Comparison of ENCODE assay signal across 12 cellular contexts in the genomic region with DNA sequence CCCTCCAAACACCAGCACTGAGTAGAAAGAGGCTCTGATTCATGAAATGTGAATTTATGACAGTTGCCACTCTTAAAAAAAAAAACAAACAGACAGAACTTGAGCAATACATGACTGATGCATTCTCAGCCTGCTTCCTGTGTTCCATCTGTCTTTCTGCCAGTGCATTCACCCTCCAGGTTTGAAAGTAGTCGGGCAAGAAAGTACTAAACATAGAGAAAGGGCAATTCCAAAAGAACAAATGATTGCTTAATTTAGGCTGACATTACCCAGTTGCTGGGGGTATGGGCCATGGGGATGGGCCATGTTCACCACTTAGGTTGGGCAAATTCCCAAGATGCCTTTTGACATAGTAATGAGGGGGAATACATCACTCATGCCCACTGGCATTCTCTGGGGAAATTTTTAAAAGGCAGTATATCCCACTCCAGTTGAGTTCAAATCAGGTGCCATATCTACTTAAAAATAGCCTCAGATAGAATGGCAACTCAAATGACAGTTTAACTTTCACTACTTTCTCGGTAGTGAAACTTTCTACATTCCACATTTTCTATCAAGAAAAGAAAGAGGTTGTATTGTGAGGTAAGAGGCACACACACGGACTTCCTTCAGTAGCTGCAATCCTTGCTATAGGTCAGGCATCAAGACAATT. TPM values are rescaled to one million over a fixed set of nuclear protein-coding genes. Genes with fewer than 3 reads are reported as not detected.
A peak's percentile ranks its signal among the peaks of the same experiment; 100 is the strongest.
DNase-seq lines count a peak whose midpoint lies in the region; ATAC-seq, FAIRE-seq and TF ChIP-seq lines count a peak whose summit lies in the region.
"Had no signal": no experiment of that assay in that cellular context is flagged by ENCODE, and none has a peak within 500 bp of the region (broad histone marks: within the 10 kb centered on the region; RNA-seq: fewer than 3 reads in every experiment).

No MANE protein-coding gene starts in this region.

- peaks cover 60% of the 10 kb centered on the region for H3K4me1 ChIP-seq in A549
- H3K4me1 ChIP-seq in mesendoderm (ENCODE audit: control insufficient read depth, low read depth, low read length): peaks cover 2% of the 10 kb centered on the region
- peaks cover 4% of the 10 kb centered on the region for H3K4me1 ChIP-seq in CD8-positive, alpha-beta memory T cell (ENCODE audit: insufficient read depth, low read length)
- H3K4me1 ChIP-seq in CD8-positive, alpha-beta T cell (ENCODE audit: insufficient read depth, low read length): no peaks in the 10 kb centered on the region

- H3K79me2 ChIP-seq in mesendoderm (ENCODE audit: control insufficient read depth, insufficient read depth, low read length): no peaks in the 10 kb centered on the region

- peaks cover 11 to 31% of the 10 kb centered on the region in 2 donors for H3K27me3 Mint-ChIP-seq in CD8-positive, alpha-beta memory T cell
- peaks cover 23% of the 10 kb centered on the region for H3K27me3 Mint-ChIP-seq in CD8-positive, alpha-beta T cell (ENCODE audit: low read depth)
- H3K27me3 Mint-ChIP-seq: dendritic cell treated with granulocyte-macrophage colony-stimulating factor and Interleukin-4, amounts not matched to agents 40 ng/mL and 50 ng/mL, for 4 days had no signal

- no peak overlapping the region for H4K5ac ChIP-seq in mesendoderm (ENCODE audit: low read length)

- no peaks in the 10 kb centered on the region for H3K27me3 ChIP-seq in mesendoderm (ENCODE audit: insufficient read depth, low read length, poor library complexity)
- H3K27me3 ChIP-seq in CD8-positive, alpha-beta memory T cell (ENCODE audit: insufficient read depth, low read length, poor library complexity, severe bottlenecking): no peaks in the 10 kb centered on the region
- no peaks in the 10 kb centered on the region for H3K27me3 ChIP-seq in CD8-positive, alpha-beta T cell (ENCODE audit: insufficient read depth, low read length)

- H3K27ac Mint-ChIP-seq in CD8-positive, alpha-beta memory T cell: no peak overlapping the region
- no peak overlapping the region for H3K27ac Mint-ChIP-seq in CD8-positive, alpha-beta T cell
- H3K27ac Mint-ChIP-seq: dendritic cell treated with granulocyte-macrophage colony-stimulating factor and Interleukin-4, amounts not matched to agents 40 ng/mL and 50 ng/mL, for 4 days; stimulated activated naive CD8-positive, alpha-beta T cell treated with anti-CD3 and anti-CD28 coated beads, Interleukin-15, amount 100 ng/mL, for 72 hours had no signal

- no peak overlapping the region for H3K9ac ChIP-seq in mesendoderm (ENCODE audit: low read length)

- TF ChIP-seq CTCF in A549 (IDR thresholded peaks at IDR 0.05): no peak
- TF ChIP-seq CTCF in CD8-positive, alpha-beta T cell (IDR thresholded peaks at IDR 0.05): no peak

- intact Hi-C loops in CD8-positive, alpha-beta T cell (cut with DNase I, micrococcal nuclease): no loop called here

- no peaks in the 10 kb centered on the region for H3K36me3 ChIP-seq in mesendoderm (ENCODE audit: control insufficient read depth, insufficient read depth, low read length)
- H3K36me3 ChIP-seq in CD8-positive, alpha-beta memory T cell (ENCODE audit: insufficient read depth, low read length): no peaks in the 10 kb centered on the region
- no peaks in the 10 kb centered on the region for H3K36me3 ChIP-seq in CD8-positive, alpha-beta T cell (ENCODE audit: insufficient read depth, low read length)

- H3K4me2 ChIP-seq in A549: peak overlapping the region; percentile 73
- H3K4me2 ChIP-seq in mesendoderm (ENCODE audit: low read length): no peak overlapping the region

- peak overlapping the region; percentile 71 to 89 for H3K27ac ChIP-seq in A549
- H3K27ac ChIP-seq in mesendoderm (ENCODE audit: low read depth, low read length): no peak overlapping the region
- H3K27ac ChIP-seq in CD8-positive, alpha-beta memory T cell (ENCODE audit: low read depth, low read length): no peak overlapping the region
- H3K27ac ChIP-seq in CD8-positive, alpha-beta T cell (ENCODE audit: low read depth, low read length): no peak overlapping the region

- H2BK15ac ChIP-seq in mesendoderm (replicated peaks; ENCODE audit: low read depth): no peak overlapping the region

- no peaks in the 10 kb centered on the region for H3K9me3 ChIP-seq in A549
- H3K9me3 ChIP-seq in CD8-positive, alpha-beta memory T cell (ENCODE audit: low read length): no peaks in the 10 kb centered on the region
- H3K9me3 ChIP-seq in CD8-positive, alpha-beta T cell (ENCODE audit: low read length): no peaks in the 10 kb centered on the region

- H2AK5ac ChIP-seq in mesendoderm (ENCODE audit: low read length): no peak overlapping the region

- H3K4me1 Mint-ChIP-seq in CD8-positive, alpha-beta memory T cell: peaks cover 0 to 5% (median under 1%) of the 10 kb centered on the region in 3 donors
- H3K4me1 Mint-ChIP-seq in CD8-positive, alpha-beta T cell (ENCODE audit: low read depth): peaks cover 3% of the 10 kb centered on the region

- peak; percentile 47 to 69; a peak in 2 of 5 replicates for TF ChIP-seq EP300 in A549 (IDR thresholded peaks at IDR 0.05)

- 0 out of 5 replicates have a peak, but pooled peaks of 1 of the 2 experiments have one; percentile 16 for TF ChIP-seq RAD21 in A549 (conservative IDR thresholded peaks at IDR 0.05 in 1 of 2, IDR thresholded peaks at IDR 0.05 in 1 of 2)

- DNase-seq in A549 (ENCODE audit: low read depth in 1 of 2, low spot score in 1 of 2) (peak; percentile 23 to 77), NCI-H446 (lab: John Stamatoyannopoulos, UW) (peak; percentile 70 to 86), dermis blood vessel endothelial cell (peak; percentile 69), mesendoderm (peak; percentile 55), NAMALWA (ENCODE audit: low spot score) (no peak)
- DNase-seq in CD8-positive, alpha-beta memory T cell: no peak
- DNase-seq in CD8-positive, alpha-beta T cell: no peak
- DNase-seq: activated CD4-positive, alpha-beta T cell treated with anti-CD3 and anti-CD28 coated beads, Interleukin-2, amount 50 U/mL, for 48 hours; NCI-H524 treated with DMSO at 0.1 percent for 48 hours; stimulated activated naive CD8-positive, alpha-beta T cell treated with anti-CD3 and anti-CD28 coated beads, Interleukin-15, amount 100 ng/mL, for 72 hours had no signal

- CTCF ChIA-PET in A549 (lab: Yijun Ruan, JAX): interaction anchor here (0.9 to 1.2 kb wide), 3 partner anchors 12 to 444 kb away, joined by 3 read pairs; no protein-coding TSS in a partner anchor
- CTCF ChIA-PET in CD8-positive, alpha-beta memory T cell (lab: Charles Lee): no interaction called here
- CTCF ChIA-PET in CD8-positive, alpha-beta T cell (lab: Charles Lee): no interaction called here

- H3K36me3 Mint-ChIP-seq in CD8-positive, alpha-beta memory T cell: no peaks in the 10 kb centered on the region
- H3K36me3 Mint-ChIP-seq in CD8-positive, alpha-beta T cell: no peaks in the 10 kb centered on the region

- H3K56ac ChIP-seq in mesendoderm (ENCODE audit: low read length): no peak overlapping the region

- no peak overlapping the region for H2BK5ac ChIP-seq in mesendoderm (ENCODE audit: low read length)

- no peak overlapping the region for H3K23ac ChIP-seq in mesendoderm (ENCODE audit: low read length)

- H3K4me3 ChIP-seq in A549 (peak overlapping the region; percentile 3; the same call in 1 of the 3 replicates), mesendoderm (ENCODE audit: low read length) (no peak overlapping the region)
- H3K4me3 ChIP-seq in CD8-positive, alpha-beta memory T cell (ENCODE audit: low read length): no peak overlapping the region
- H3K4me3 ChIP-seq in CD8-positive, alpha-beta T cell (ENCODE audit: low read depth, low read length): no peak overlapping the region

- no peak overlapping the region for H3K18ac ChIP-seq in mesendoderm (ENCODE audit: low read length)

- 3% methylated on average over 3 of the region's 3 CpGs for WGBS in A549 (ENCODE audit: missing lambda C conversion rate)
- no CpG with 5 or more reads among the region's 3 CpGs for WGBS in mesendoderm (ENCODE audit: extremely low coverage, insufficient coverage, low lambda C conversion rate)

- H3K79me1 ChIP-seq in mesendoderm (ENCODE audit: low read length): peaks cover 1% of the 10 kb centered on the region

- no peak overlapping the region for H4K8ac ChIP-seq in mesendoderm (ENCODE audit: low read depth, low read length)

- FAIRE-seq in A549 (lab: Jason Lieb, UNC): peak; percentile 72

- H3K9me3 Mint-ChIP-seq in CD8-positive, alpha-beta memory T cell: no peaks in the 10 kb centered on the region
- no peaks in the 10 kb centered on the region for H3K9me3 Mint-ChIP-seq in CD8-positive, alpha-beta T cell
- H3K9me3 Mint-ChIP-seq: dendritic cell treated with granulocyte-macrophage colony-stimulating factor and Interleukin-4, amounts not matched to agents 40 ng/mL and 50 ng/mL, for 4 days; stimulated activated naive CD8-positive, alpha-beta T cell treated with anti-CD3 and anti-CD28 coated beads, Interleukin-15, amount 100 ng/mL, for 72 hours had no signal

- POLR2A ChIA-PET in A549 (lab: Yijun Ruan, JAX): no interaction called here
- POLR2A ChIA-PET in CD8-positive, alpha-beta memory T cell (lab: Charles Lee): no interaction called here
- POLR2A ChIA-PET in CD8-positive, alpha-beta T cell (lab: Charles Lee): no interaction called here

- no peak overlapping the region for H2BK120ac ChIP-seq in mesendoderm (ENCODE audit: low read depth, low read length)

- TF ChIP-seq POLR2A in A549 (IDR thresholded peaks at IDR 0.05; ENCODE audit: low read length): no peak

- no peak overlapping the region for H3K4me3 Mint-ChIP-seq in CD8-positive, alpha-beta memory T cell
- H3K4me3 Mint-ChIP-seq in CD8-positive, alpha-beta T cell: no peak overlapping the region
- H3K4me3 Mint-ChIP-seq: dendritic cell treated with granulocyte-macrophage colony-stimulating factor and Interleukin-4, amounts not matched to agents 40 ng/mL and 50 ng/mL, for 4 days; stimulated activated naive CD8-positive, alpha-beta T cell treated with anti-CD3 and anti-CD28 coated beads, Interleukin-15, amount 100 ng/mL, for 72 hours had no signal

- H3K4ac ChIP-seq in mesendoderm (ENCODE audit: low read depth, low read length): no peak overlapping the region

- ATAC-seq in A549 (peak; percentile 88 to 90), HG02798 (IDR thresholded peaks at IDR 0.05; ENCODE audit: poor library complexity, unreplicated experiment) (no peak)
- ATAC-seq in CD8-positive, alpha-beta T cell: no peak
- ATAC-seq: stimulated activated naive CD8-positive, alpha-beta T cell treated with anti-CD3 and anti-CD28 coated beads, Interleukin-15, amount 100 ng/mL, for 72 hours had no signal

TF ChIP-seq in A549, 52 proteins besides CTCF, POLR2A, EP300 and RAD21 (continues in another document):
- no peak for TF ChIP-seq CBX8 (IDR thresholded peaks at IDR 0.05)
- TF ChIP-seq MAFK (IDR thresholded peaks at IDR 0.05; ENCODE audit: partially characterized antibody): no peak

RNA-seq across cellular contexts. Expression of a gene that starts 5.5 kb away (rescaled TPM):
- 2.8 TPM in 2 replicates for polyA plus RNA-seq in A549 (2011; rRNA removed)
- 2.2 and 3.3 TPM in 2 replicates for polyA plus RNA-seq in A549 (2012; cell fraction: cytosol; rRNA removed)
- 4.2 TPM in 2 replicates for polyA plus RNA-seq in A549 (2012; cell fraction: nucleus; rRNA removed)
- polyA plus RNA-seq in A549 (2017; fragmentation: RNase III; extraction: RNeasy Plus Mini Kit Qiagen cat#74134 plus additional on column Dnase treatment): 2.4 to 2.9 TPM (median 2.6 TPM) in 3 replicates
- 15.0 and 15.6 TPM in 2 replicates for polyA minus RNA-seq in A549 (2011; rRNA and poly(A)+ RNA removed)
- 27.1 and 27.7 TPM in 2 replicates for total RNA-seq in dermis blood vessel endothelial cell
- 1.7 TPM for polyA plus RNA-seq in mesendoderm (2013, experiment 1 of 2)
- polyA plus RNA-seq in mesendoderm (2013, experiment 2 of 2): 2.0 TPM
- under 1 TPM; 0.40 to 0.48 TPM for total RNA-seq in CD8-positive, alpha-beta memory T cell
- not detected for polyA plus RNA-seq in CD8-positive, alpha-beta memory T cell
- total RNA-seq in CD8-positive, alpha-beta T cell: not detected

Comparison
In these comparisons a context has a peak if more than half of its experiments do, and no peak if none do; other contexts are left out.
1. ATAC-seq: peak in A549 (2 of 2); none in CD8-positive, alpha-beta T cell (single experiment) and HG02798 (single experiment).
2. DNase-seq: peak in A549 (2 of 2), NCI-H446 (2 of 2), dermis blood vessel endothelial cell (single experiment) and mesendoderm (single experiment); none in NAMALWA (single experiment), CD8-positive, alpha-beta memory T cell (0 of 5) and CD8-positive, alpha-beta T cell (0 of 7).
3. H3K27ac ChIP-seq: peak in A549 (2 of 2); none in mesendoderm (single experiment), CD8-positive, alpha-beta memory T cell (single experiment) and CD8-positive, alpha-beta T cell (single experiment).
4. RNA of a gene that starts 5.5 kb away (total RNA-seq): 27.1 to 27.7 TPM in dermis blood vessel endothelial cell; 0.40 to 0.48 TPM in CD8-positive, alpha-beta memory T cell and not detected in CD8-positive, alpha-beta T cell; every median in the first group is over 10 times any median in the second.